ENCODE assay signal across 17 cellular contexts in the genomic region with DNA sequence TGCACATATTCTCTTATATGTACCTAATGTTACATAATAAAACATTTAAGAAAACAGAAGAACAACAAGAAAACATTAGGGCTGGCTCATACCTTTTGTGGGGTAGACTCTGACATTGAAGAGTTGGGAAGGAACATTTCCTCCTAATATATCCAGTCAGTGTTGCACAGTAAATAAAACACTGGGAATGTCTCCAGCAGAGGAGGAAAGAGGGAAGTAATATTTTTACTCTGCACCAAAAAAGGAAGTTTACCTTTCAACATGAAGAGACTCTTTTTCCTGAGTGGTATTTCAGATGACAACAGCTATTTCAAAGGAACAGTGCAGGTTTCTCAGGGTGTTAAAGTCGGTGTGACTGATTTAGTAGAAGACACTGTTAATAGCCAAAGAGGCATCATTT. TPM values are rescaled to one million over a fixed set of nuclear protein-coding genes. Genes with fewer than 3 reads are reported as not detected.
A peak's percentile ranks its signal among the peaks of the same experiment; 100 is the strongest.
DNase-seq lines count a peak whose midpoint lies in the region; ATAC-seq, FAIRE-seq and TF ChIP-seq lines count a peak whose summit lies in the region.
"Had no signal": no experiment of that assay in that cellular context is flagged by ENCODE, and none has a peak within 500 bp of the region (broad histone marks: within the 10 kb centered on the region; RNA-seq: fewer than 3 reads in every experiment).

No MANE protein-coding gene starts in this region.

- H3K9ac ChIP-seq in liver (ENCODE audit: low read depth in 1 of 2, low read length in 2 of 2): no peak overlapping the region
- no peak overlapping the region for H3K9ac ChIP-seq in HepG2 (ENCODE audit: insufficient read depth, low read depth, low read length)
- peak overlapping the region in 1 of 2 donors; percentile 48 for H3K9ac ChIP-seq in colonic mucosa (ENCODE audit: low read depth in 2 of 2, low read length in 2 of 2)

- ATAC-seq in HepG2 (no peak), sciatic nerve (no peak)
- ATAC-seq: activated T-cell treated with anti-CD3 and anti-CD28 coated beads, Interleukin-2, amount 50 U/mL, for 4 hours; esophagus mucosa; stimulated activated naive CD8-positive, alpha-beta T cell treated with anti-CD3 and anti-CD28 coated beads, Interleukin-15, Interleukin-2, amounts not matched to agents 100 U/mL and 50 U/mL, for 24 hours had no signal

- no peaks in the 10 kb centered on the region for H3K79me2 ChIP-seq in HepG2 (ENCODE audit: insufficient read depth, low read length)

- no peak for FAIRE-seq in HepG2 (lab: Jason Lieb, UNC)
- FAIRE-seq: small intestine had no signal

- H3K27me3 ChIP-seq in liver (ENCODE audit: control insufficient read depth in 4 of 4, insufficient read depth in 4 of 4, low read length in 3 of 4) (no peaks in the 10 kb centered on the region), HepG2 (ENCODE audit: control insufficient read depth in 1 of 2, insufficient read depth in 2 of 2, low read length in 2 of 2) (no peaks in the 10 kb centered on the region), colonic mucosa (no peaks in the 10 kb centered on the region), neutrophil (peaks cover 34% of the 10 kb centered on the region), vagina (no peaks in the 10 kb centered on the region)

- H3K36me3 ChIP-seq in liver (ENCODE audit: control insufficient read depth in 4 of 4, insufficient read depth in 3 of 4, low read depth in 1 of 4, low read length in 3 of 4) (no peaks in the 10 kb centered on the region), HepG2 (replicated peaks in 1 of 2; ENCODE audit: control insufficient read depth in 1 of 2, insufficient read depth in 2 of 2, low read length in 2 of 2) (no peaks in the 10 kb centered on the region; a peak in 1 of 5 replicates), colonic mucosa (no peaks in the 10 kb centered on the region), neutrophil (no peaks in the 10 kb centered on the region), vagina (no peaks in the 10 kb centered on the region)

- H3K9me3 ChIP-seq in liver (ENCODE audit: control insufficient read depth in 4 of 4, low read length in 3 of 4): no peaks in the 10 kb centered on the region
- H3K9me3 ChIP-seq in HepG2 (ENCODE audit: low read length): no peaks in the 10 kb centered on the region
- H3K9me3 ChIP-seq in colonic mucosa: no peaks in the 10 kb centered on the region
- H3K9me3 ChIP-seq in neutrophil: no peaks in the 10 kb centered on the region
- H3K9me3 ChIP-seq in vagina: no peaks in the 10 kb centered on the region

- TF ChIP-seq EP300 in HepG2 (IDR thresholded peaks at IDR 0.05; ENCODE audit: low read depth in 2 of 2, low read length in 2 of 2) (no peak), HepG2 (CRISPR knock-in tag; IDR thresholded peaks at IDR 0.05; ENCODE audit: borderline replicate concordance) (no peak)

- POLR2A ChIA-PET in HepG2 (lab: Yijun Ruan, JAX): no interaction called here

- H3K4me1 ChIP-seq in liver (ENCODE audit: control insufficient read depth in 4 of 4, insufficient read depth in 4 of 4, low read length in 3 of 4) (peaks cover 8 to 39% (median 34%) of the 10 kb centered on the region in 4 donors), HepG2 (ENCODE audit: insufficient read depth, low read length) (peaks cover 46% of the 10 kb centered on the region), colonic mucosa (peaks cover 18% of the 10 kb centered on the region), neutrophil (ENCODE audit: control insufficient read depth in 1 of 2, insufficient read depth in 1 of 2, low read depth in 1 of 2, low read length in 1 of 2) (peaks cover 36 to 42% of the 10 kb centered on the region in 2 experiments), vagina (peaks cover 96% of the 10 kb centered on the region)

- peak overlapping the region; percentile 51 to 61 for H3K27ac ChIP-seq in liver (ENCODE audit: low read depth in 1 of 2, low read length in 2 of 2)
- no peak overlapping the region for H3K27ac ChIP-seq in HepG2 (ENCODE audit: extremely low read length, insufficient read depth, low read length)
- H3K27ac ChIP-seq in colonic mucosa: peak overlapping the region; percentile 14
- H3K27ac ChIP-seq in neutrophil: peak overlapping the region; percentile 85
- peak overlapping the region; percentile 86 for H3K27ac ChIP-seq in vagina

- DNase-seq in HepG2 (ENCODE audit: low spot score) (no peak), colonic mucosa (no peak), vagina (ENCODE audit: extremely low spot score in 2 of 2) (no peak), COLO829 (ENCODE audit: low spot score) (no peak), KG1 (lab: John Stamatoyannopoulos, UW) (no peak), sciatic nerve (ENCODE audit: low spot score) (no peak)
- DNase-seq: activated CD4-positive, alpha-beta T cell treated with anti-CD3 and anti-CD28 coated beads, Interleukin-2, amount 10 ng/mL, durations not matched to agents 7 days and 5 days; activated T-cell treated with anti-CD3 and anti-CD28 coated beads, Interleukin-2, amount 50 U/mL, for 4 hours; cortex of kidney; DMS79; NCI-H2107; NCI-H774; small intestine; stimulated activated naive CD8-positive, alpha-beta T cell treated with anti-CD3 and anti-CD28 coated beads, Interleukin-15, Interleukin-2, amounts not matched to agents 100 U/mL and 50 U/mL, for 24 hours had no signal

- H3K4me3 ChIP-seq in liver (ENCODE audit: low read depth in 1 of 3, low read length in 3 of 3) (no peak overlapping the region), HepG2 (replicated peaks in 1 of 3; ENCODE audit: insufficient read depth in 1 of 3, low read depth in 2 of 3, low read length in 3 of 3) (no peak overlapping the region), colonic mucosa (no peak overlapping the region), neutrophil (ENCODE audit: low read depth in 1 of 2, low read length in 1 of 2) (peak overlapping the region; percentile 31 to 39), vagina (peak overlapping the region in 1 of 2 donors; percentile 2)

- CTCF ChIA-PET in HepG2 (lab: Yijun Ruan, JAX; ENCODE audit: low intra/inter-chr PET ratio, low total read pairs): no interaction called here

- H4K20me1 ChIP-seq in HepG2 (ENCODE audit: insufficient read depth, low read length): peaks cover 9% of the 10 kb centered on the region

- no TSS peak for BruUV-seq in HepG2 (replicated peaks; lab: Mats Ljungman, UMichigan)

- TF ChIP-seq RAD21 in liver (IDR thresholded peaks at IDR 0.05): peak; percentile 28 to 42
- TF ChIP-seq RAD21 in HepG2 (CRISPR knock-in tag; IDR thresholded peaks at IDR 0.05): no peak

- in situ Hi-C loops in HepG2 (cut with HindIII; ENCODE audit: extremely low pct_ligation_motif_present, low pct_unique_long_range_greater_than_20kb): no loop called here

- no peak overlapping the region for H3K4me2 ChIP-seq in HepG2 (ENCODE audit: low read depth, low read length)

- TF ChIP-seq POLR2A in HepG2 (IDR thresholded peaks at IDR 0.05; ENCODE audit: insufficient read depth in 1 of 2, low read depth in 2 of 2, low read length in 2 of 2) (no peak), vagina (IDR thresholded peaks at IDR 0.05) (no peak)

- intact Hi-C loops in HepG2 (cut with micrococcal nuclease; ENCODE audit: unreplicated experiment) (no loop called here), colonic mucosa (cut with DNase I) (no loop called here), vagina (cut with DNase I) (no loop called here), sciatic nerve (cut with DNase I) (no loop called here)

- TF ChIP-seq CTCF in liver (IDR thresholded peaks at IDR 0.05; ENCODE audit: low read depth, low read length, missing input control) (peak; percentile 8), HepG2 (CRISPR knock-in tag; IDR thresholded peaks at IDR 0.05) (no peak), colonic mucosa (IDR thresholded peaks at IDR 0.05) (no peak), neutrophil (IDR thresholded peaks at IDR 0.05) (no peak), vagina (IDR thresholded peaks at IDR 0.05) (no peak)

- H2AFZ ChIP-seq in HepG2 (ENCODE audit: low read length): no peak overlapping the region

- WGBS in liver: 60% methylated on average over 1 of the region's 1 CpG
- 58% methylated on average over 1 of the region's 1 CpG for WGBS in HepG2 (ENCODE audit: low lambda C conversion rate)

TF ChIP-seq in liver, 16 proteins besides CTCF, POLR2A, EP300 and RAD21 (continues in another document):
- peak in 1 of 2 donors; percentile 34 for TF ChIP-seq RXRA (IDR thresholded peaks at IDR 0.05)
- TF ChIP-seq FOXA1 (IDR thresholded peaks at IDR 0.05): no peak
- no peak for TF ChIP-seq FOXA2 (IDR thresholded peaks at IDR 0.05)

TF ChIP-seq in HepG2, 621 proteins besides CTCF, POLR2A, EP300 and RAD21 (continues in another document):
- no peak for TF ChIP-seq ZNF234 (CRISPR knock-in tag; conservative IDR thresholded peaks at IDR 0.05)
- TF ChIP-seq POGZ (CRISPR knock-in tag; IDR thresholded peaks at IDR 0.05): no peak
- no peak for TF ChIP-seq PPARG (CRISPR knock-in tag; conservative IDR thresholded peaks at IDR 0.05)
- no peak for TF ChIP-seq ZBTB21 (CRISPR knock-in tag; IDR thresholded peaks at IDR 0.05)
- TF ChIP-seq SMYD3 (CRISPR knock-in tag; IDR thresholded peaks at IDR 0.05): no peak

RNA-seq across cellular contexts. Expression of a gene that starts 31.9 kb away (rescaled TPM):
- 10 to 100 TPM; 10.7 to 23.8 TPM for total RNA-seq in liver
- polyA plus RNA-seq in liver: 10 to 100 TPM in 1 of 2 donors, 1 to 10 TPM in 1; 5.6 to 13.8 TPM
- 7.8 and 9.3 TPM in 2 replicates for total RNA-seq in HepG2 (2016; rRNA removed; fragmentation: Illumina TruSeq; extraction: Trizol)
- total RNA-seq in HepG2 (2016; cell fraction: cytosol; rRNA removed; fragmentation: Illumina TruSeq; extraction: Trizol; ENCODE audit: low read depth): 7.1 and 8.4 TPM in 2 replicates
- total RNA-seq in HepG2 (2016; cell fraction: insoluble cytoplasmic fraction; rRNA removed; fragmentation: Illumina TruSeq; extraction: Trizol): 6.5 and 7.5 TPM in 2 replicates
- total RNA-seq in HepG2 (2016; cell fraction: membrane; rRNA removed; fragmentation: Illumina TruSeq; extraction: Trizol): 7.8 and 13.2 TPM in 2 replicates
- total RNA-seq in HepG2 (2016; cell fraction: nucleus; rRNA removed; fragmentation: Illumina TruSeq; extraction: Trizol): 12.8 and 15.5 TPM in 2 replicates
- polyA plus RNA-seq in HepG2 (2011; rRNA removed): 17.8 and 19.2 TPM in 2 replicates
- 15.5 and 16.2 TPM in 2 replicates for polyA plus RNA-seq in HepG2 (2011; cell fraction: cytosol; rRNA removed)
- polyA plus RNA-seq in HepG2 (2011; cell fraction: nucleus; rRNA removed): 41.0 and 65.6 TPM in 2 replicates
- 17.0 and 18.3 TPM in 2 replicates for polyA plus RNA-seq in HepG2 (2012)
- 2.5 and 3.6 TPM in 2 replicates for polyA plus RNA-seq in HepG2 (2016; cell fraction: cytosol; fragmentation: Illumina TruSeq; extraction: Trizol; ENCODE audit: low read depth)
- 9.1 and 11.8 TPM in 2 replicates for polyA plus RNA-seq in HepG2 (2016; cell fraction: insoluble cytoplasmic fraction; fragmentation: Illumina TruSeq; extraction: Trizol; ENCODE audit: low read depth)
- polyA plus RNA-seq in HepG2 (2016; cell fraction: membrane; fragmentation: Illumina TruSeq; extraction: Trizol; ENCODE audit: low read depth): 4.7 and 5.3 TPM in 2 replicates
- 21.2 and 21.7 TPM in 2 replicates for polyA plus RNA-seq in HepG2 (2016; cell fraction: nucleus; fragmentation: Illumina TruSeq; extraction: Trizol; ENCODE audit: insufficient read depth, low read depth)
- polyA minus RNA-seq in HepG2 (2011; rRNA and poly(A)+ RNA removed; ENCODE audit: low replicate concordance): 33.4 and 37.5 TPM in 2 replicates
- polyA minus RNA-seq in HepG2 (2011; cell fraction: cytosol; rRNA and poly(A)+ RNA removed): 13.2 and 14.8 TPM in 2 replicates
- 30.2 and 31.4 TPM in 2 replicates for polyA minus RNA-seq in HepG2 (2011; cell fraction: nucleus; rRNA and poly(A)+ RNA removed)
- total RNA-seq in colonic mucosa: 10 to 100 TPM; 34.7 to 36.3 TPM
- 65.6 TPM for total RNA-seq in vagina
- total RNA-seq in sciatic nerve: 76.6 TPM

Comparison
In these comparisons a context has a peak if more than half of its experiments do, and no peak if none do; other contexts are left out.
1. H3K4me3 ChIP-seq: peak in neutrophil (2 of 2); none in liver (0 of 3), HepG2 (0 of 3) and colonic mucosa (single experiment).